1 cellular context compared by ENCODE assay signal in the genomic region with DNA sequence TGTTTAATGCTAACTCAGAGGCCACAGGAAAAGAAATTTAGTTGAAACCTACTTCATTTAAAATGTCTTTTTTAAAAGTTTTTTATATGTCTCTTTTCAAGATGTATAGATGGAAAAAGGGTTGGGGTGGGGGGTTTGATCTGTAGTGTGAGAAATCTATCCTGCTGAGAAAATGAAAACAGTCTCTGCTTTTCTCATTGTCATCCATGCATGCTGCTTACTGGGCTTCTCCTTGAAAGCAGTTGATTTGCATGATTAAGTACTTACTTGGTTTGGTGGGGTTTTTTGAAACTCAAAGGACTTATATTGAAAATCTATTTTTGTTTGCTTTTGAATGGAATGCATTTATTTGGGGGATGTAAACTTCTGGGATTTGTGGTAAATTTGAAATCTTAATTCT.
TF ChIP-seq lines count a peak whose summit lies in the region.

No MANE protein-coding gene starts in this region.

TF ChIP-seq in SK-N-SH, 30 proteins besides CTCF, POLR2A, EP300 and RAD21 (continued from another document):
- TF ChIP-seq, protein P1, sequence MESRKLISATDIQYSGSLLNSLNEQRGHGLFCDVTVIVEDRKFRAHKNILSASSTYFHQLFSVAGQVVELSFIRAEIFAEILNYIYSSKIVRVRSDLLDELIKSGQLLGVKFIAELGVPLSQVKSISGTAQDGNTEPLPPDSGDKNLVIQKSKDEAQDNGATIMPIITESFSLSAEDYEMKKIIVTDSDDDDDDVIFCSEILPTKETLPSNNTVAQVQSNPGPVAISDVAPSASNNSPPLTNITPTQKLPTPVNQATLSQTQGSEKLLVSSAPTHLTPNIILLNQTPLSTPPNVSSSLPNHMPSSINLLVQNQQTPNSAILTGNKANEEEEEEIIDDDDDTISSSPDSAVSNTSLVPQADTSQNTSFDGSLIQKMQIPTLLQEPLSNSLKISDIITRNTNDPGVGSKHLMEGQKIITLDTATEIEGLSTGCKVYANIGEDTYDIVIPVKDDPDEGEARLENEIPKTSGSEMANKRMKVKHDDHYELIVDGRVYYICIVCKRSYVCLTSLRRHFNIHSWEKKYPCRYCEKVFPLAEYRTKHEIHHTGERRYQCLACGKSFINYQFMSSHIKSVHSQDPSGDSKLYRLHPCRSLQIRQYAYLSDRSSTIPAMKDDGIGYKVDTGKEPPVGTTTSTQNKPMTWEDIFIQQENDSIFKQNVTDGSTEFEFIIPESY (IDR thresholded peaks at IDR 0.05; ENCODE audit: borderline replicate concordance, low read depth): no peak
- no peak for TF ChIP-seq RXRA (IDR thresholded peaks at IDR 0.05; ENCODE audit: borderline replicate concordance, low read depth)
- TF ChIP-seq SIN3A (IDR thresholded peaks at IDR 0.05; ENCODE audit: borderline replicate concordance, low read depth, low read length): no peak
